Comparison of ENCODE assay signal across 27 cellular contexts in genomic region chr5:1034986-1035385, GRCh38. TPM values are rescaled to one million over a fixed set of nuclear protein-coding genes. Genes with fewer than 3 reads are reported as not detected.
"Had no signal": no experiment of that assay in that cellular context is flagged by ENCODE, and none has a peak within 500 bp of the region (broad histone marks: within the 10 kb centered on the region; RNA-seq: fewer than 3 reads in every experiment).

No MANE protein-coding gene starts in this region.

- H3K9me3 ChIP-seq: colonic mucosa, esophagus muscularis mucosa, lower lobe of right lung, prostate gland, right atrium auricular region, sigmoid colon, stomach, thyroid gland had no signal

- H3K27ac ChIP-seq: colonic mucosa, esophagus muscularis mucosa, lower lobe of right lung, parathyroid adenoma, prostate gland, right atrium auricular region, sigmoid colon, stomach, thyroid gland had no signal

- H3K4me3 Mint-ChIP-seq: dendritic cell treated with granulocyte-macrophage colony-stimulating factor and Interleukin-4, amounts not matched to agents 40 ng/mL and 50 ng/mL, for 4 days; endodermal cell; immature natural killer cell; natural killer cell; stimulated activated effector memory CD8-positive, alpha-beta T cell treated with anti-CD3 and anti-CD28 coated beads, Interleukin-12 subunit alpha, Interleukin-12 subunit beta, amount 100 ng/mL, for 72 hours had no signal

- H3K27me3 ChIP-seq: colonic mucosa, right atrium auricular region, thyroid gland had no signal

- H3K4me3 ChIP-seq: colonic mucosa, esophagus muscularis mucosa, lower lobe of right lung, prostate gland, right atrium auricular region, sigmoid colon, stomach, thyroid gland had no signal

- H3K27ac Mint-ChIP-seq: dendritic cell treated with granulocyte-macrophage colony-stimulating factor and Interleukin-4, amounts not matched to agents 40 ng/mL and 50 ng/mL, for 4 days; endodermal cell; natural killer cell; stimulated activated effector memory CD8-positive, alpha-beta T cell treated with anti-CD3 and anti-CD28 coated beads, Interleukin-12 subunit alpha, Interleukin-12 subunit beta, amount 100 ng/mL, for 72 hours had no signal

- FAIRE-seq: endothelial cell of umbilical vein had no signal

- H3K36me3 ChIP-seq: colonic mucosa, prostate gland, right atrium auricular region, sigmoid colon, stomach, thyroid gland had no signal

- H3K9me3 Mint-ChIP-seq: dendritic cell treated with granulocyte-macrophage colony-stimulating factor and Interleukin-4, amounts not matched to agents 40 ng/mL and 50 ng/mL, for 4 days; immature natural killer cell; natural killer cell; stimulated activated effector memory CD8-positive, alpha-beta T cell treated with anti-CD3 and anti-CD28 coated beads, Interleukin-12 subunit alpha, Interleukin-12 subunit beta, amount 100 ng/mL, for 72 hours had no signal

- H3K4me1 Mint-ChIP-seq: endodermal cell, immature natural killer cell had no signal

- DNase-seq: colonic mucosa; effector CD8-positive, alpha-beta T cell; endodermal cell; foreskin melanocyte; hypothalamus; immature natural killer cell; islet precursor cell; kidney glomerular epithelial cell; natural killer cell; stimulated activated CD4-positive, alpha-beta T cell treated with anti-CD3 and anti-CD28 coated beads, Interleukin-2, amount 100 ng/mL, for 24 hours; stimulated activated CD4-positive, alpha-beta T cell treated with anti-CD3 and anti-CD28 coated beads, Interleukin-4, amount 100 ng/mL, for 24 hours; stimulated activated naive CD4-positive, alpha-beta T cell treated with Interleukin-2 at 50 U/mL for 16 hours; stomach; thyroid gland; trophoblast cell had no signal

- H3K4me1 ChIP-seq: colonic mucosa, esophagus muscularis mucosa, lower lobe of right lung, parathyroid adenoma, prostate gland, right atrium auricular region, sigmoid colon, stomach, thyroid gland had no signal

- H3K36me3 Mint-ChIP-seq: immature natural killer cell; natural killer cell; stimulated activated effector memory CD8-positive, alpha-beta T cell treated with anti-CD3 and anti-CD28 coated beads, Interleukin-12 subunit alpha, Interleukin-12 subunit beta, amount 100 ng/mL, for 72 hours had no signal

RNA-seq across cellular contexts. Expression of gene NKD2, which starts 26.4 kb away (rescaled TPM):
- total RNA-seq: chondrocyte, endothelial cell of umbilical vein, epithelial cell of proximal tubule, mononuclear cell, natural killer cell had no signal
